In genomic region chr20:44702776-44703175, GRCh38 we compare ENCODE assay signal across 9 cellular contexts. TPM values are rescaled to one million over a fixed set of nuclear protein-coding genes. Genes with fewer than 3 reads are reported as not detected.
DNase-seq lines count a peak whose midpoint lies in the region; FAIRE-seq and TF ChIP-seq lines count a peak whose summit lies in the region.
"Had no signal": no experiment of that assay in that cellular context is flagged by ENCODE, and none has a peak within 500 bp of the region (broad histone marks: within the 10 kb centered on the region; RNA-seq: fewer than 3 reads in every experiment).

No MANE protein-coding gene starts in this region.

- H4K20me1 ChIP-seq in Loucy (ENCODE audit: insufficient read depth, low read length, poor library complexity, severe bottlenecking) = no peaks in the 10 kb centered on the region

- H3K4me3 Mint-ChIP-seq in CD4-positive, alpha-beta memory T cell = no peak overlapping the region
- H3K4me3 Mint-ChIP-seq: dendritic cell treated with granulocyte-macrophage colony-stimulating factor and Interleukin-4, amounts not matched to agents 40 ng/mL and 50 ng/mL, for 4 days had no signal

- POLR2A ChIA-PET in CD4-positive, alpha-beta memory T cell (lab: Charles Lee; ENCODE audit: partially characterized antibody) = no interaction called here

- WGBS in esophagus, 2 donors = 29 to 40% methylated on average over 9 of the region's 9 CpGs

- peaks cover 2% of the 10 kb centered on the region in 2 donors for H3K27me3 Mint-ChIP-seq in CD4-positive, alpha-beta memory T cell

- H3K4me1 Mint-ChIP-seq in CD4-positive, alpha-beta memory T cell = no peaks in the 10 kb centered on the region

- DNase-seq in ELR (ENCODE audit: low read depth) (peak; percentile 88), nucleus accumbens (lab: John Stamatoyannopoulos, UW) (peak in 55 of 56 donors; percentile 29 to 91 (median 82)), DMS53 (lab: John Stamatoyannopoulos, UW) (no peak), GM12892 (ENCODE audit: insufficient read length) (no peak)
- DNase-seq in CD4-positive, alpha-beta memory T cell = no peak
- no peak for DNase-seq in stimulated activated CD8-positive, alpha-beta memory T cell treated with anti-CD3 and anti-CD28 coated beads, Interleukin-4, amount 100 ng/mL, for 48 hours

- H3K36me3 Mint-ChIP-seq in CD4-positive, alpha-beta memory T cell = no peaks in the 10 kb centered on the region

- H3K27ac ChIP-seq in esophagus (ENCODE audit: low read depth in 2 of 2, low read length in 1 of 2) = peak overlapping the region; percentile 50 to 67
- H3K27ac ChIP-seq in CD4-positive, alpha-beta memory T cell (ENCODE audit: low read depth, low read length) = no peak overlapping the region

- H3K9ac ChIP-seq in Loucy (ENCODE audit: low read depth, low read length, poor library complexity, severe bottlenecking) = no peak overlapping the region

- peaks cover 26% of the 10 kb centered on the region for H3K4me1 ChIP-seq in Loucy (ENCODE audit: insufficient read depth, low read length, poor library complexity, severe bottlenecking)
- H3K4me1 ChIP-seq in esophagus (ENCODE audit: control insufficient read depth in 2 of 2, insufficient read depth in 2 of 2, low read length in 1 of 2) = peaks cover 2 to 4% of the 10 kb centered on the region in 2 donors
- H3K4me1 ChIP-seq in CD4-positive, alpha-beta memory T cell (ENCODE audit: insufficient read depth, low read length) = no peaks in the 10 kb centered on the region

- H3K9me3 Mint-ChIP-seq in CD4-positive, alpha-beta memory T cell = no peaks in the 10 kb centered on the region
- H3K9me3 Mint-ChIP-seq: dendritic cell treated with granulocyte-macrophage colony-stimulating factor and Interleukin-4, amounts not matched to agents 40 ng/mL and 50 ng/mL, for 4 days had no signal

- peak overlapping the region; percentile 58 for H3K4me2 ChIP-seq in Loucy (ENCODE audit: low read depth, low read length, poor library complexity, severe bottlenecking)

- no peaks in the 10 kb centered on the region for H3K9me2 ChIP-seq in Loucy (replicated peaks; ENCODE audit: low read depth, low read length)

- intact Hi-C loops in CD4-positive, alpha-beta memory T cell (cut with micrococcal nuclease) = no loop called here

- H3K27ac Mint-ChIP-seq in CD4-positive, alpha-beta memory T cell = no peak overlapping the region
- H3K27ac Mint-ChIP-seq: dendritic cell treated with granulocyte-macrophage colony-stimulating factor and Interleukin-4, amounts not matched to agents 40 ng/mL and 50 ng/mL, for 4 days had no signal

- H3K4me3 ChIP-seq in Loucy (ENCODE audit: low read length, poor library complexity, severe bottlenecking) = no peak overlapping the region
- H3K4me3 ChIP-seq in esophagus (ENCODE audit: low read depth in 1 of 2, low read length in 2 of 2) = no peak overlapping the region
- H3K4me3 ChIP-seq in CD4-positive, alpha-beta memory T cell (ENCODE audit: low read length in 2 of 2) = no peak overlapping the region

- H3K36me3 ChIP-seq in Loucy (ENCODE audit: insufficient read depth, low read length) = no peaks in the 10 kb centered on the region
- no peaks in the 10 kb centered on the region for H3K36me3 ChIP-seq in esophagus (ENCODE audit: control insufficient read depth in 2 of 2, insufficient read depth in 2 of 2, low read length in 1 of 2)
- H3K36me3 ChIP-seq in CD4-positive, alpha-beta memory T cell (ENCODE audit: insufficient read depth, low read length) = no peaks in the 10 kb centered on the region

- H2AFZ ChIP-seq in Loucy (ENCODE audit: low read length) = no peak overlapping the region

- no peak for FAIRE-seq in GM12892 (lab: Jason Lieb, UNC)

- H3K27me3 ChIP-seq in Loucy (ENCODE audit: insufficient read depth, low read length, poor library complexity, severe bottlenecking) (no peaks in the 10 kb centered on the region), esophagus (ENCODE audit: control insufficient read depth in 1 of 2, insufficient read depth in 2 of 2, low read length in 2 of 2) (no peaks in the 10 kb centered on the region)
- H3K27me3 ChIP-seq in CD4-positive, alpha-beta memory T cell (ENCODE audit: insufficient read depth, low read length) = peaks cover 5% of the 10 kb centered on the region

- H3F3A ChIP-seq in Loucy (ENCODE audit: low read depth) = no peaks in the 10 kb centered on the region

- CTCF ChIA-PET in CD4-positive, alpha-beta memory T cell (lab: Charles Lee; ENCODE audit: partially characterized antibody) = interaction anchor here (0.6 kb wide), 2 partner anchors 9 to 13 kb away, joined by 3 to 4 read pairs; partner anchors contain the start of gene CCN5

- TF ChIP-seq POLR2A in GM12892 (IDR thresholded peaks at IDR 0.05; ENCODE audit: low read depth, low read length) = no peak

- no peaks in the 10 kb centered on the region for H3K79me2 ChIP-seq in Loucy (ENCODE audit: insufficient read depth, low read length)

- H3K9me3 ChIP-seq in Loucy (ENCODE audit: insufficient read depth, low read depth, low read length) (no peaks in the 10 kb centered on the region), esophagus (ENCODE audit: control insufficient read depth in 2 of 2, insufficient read depth in 1 of 2, low read depth in 1 of 2, low read length in 1 of 2) (no peaks in the 10 kb centered on the region)
- no peaks in the 10 kb centered on the region for H3K9me3 ChIP-seq in CD4-positive, alpha-beta memory T cell (ENCODE audit: control insufficient read depth in 1 of 2, low read length in 2 of 2)

- no peak for TF ChIP-seq CTCF in Loucy (conservative IDR thresholded peaks at IDR 0.05; ENCODE audit: low read length)

RNA-seq across cellular contexts. Expression of gene CCN5, which starts 12.4 kb away (rescaled TPM):
- 10 to 100 TPM; 24.5 to 48.2 TPM for polyA plus RNA-seq in esophagus
- not detected for total RNA-seq in CD4-positive, alpha-beta memory T cell
- polyA plus RNA-seq in CD4-positive, alpha-beta memory T cell = not detected
- polyA plus RNA-seq in GM12892 (2012; ENCODE audit: missing spikeins) = not detected

RNA-seq across cellular contexts. Expression of gene KCNK15, which starts 42.9 kb away (rescaled TPM):
- polyA plus RNA-seq in esophagus = under 1 TPM; 0.12 to 0.76 TPM
- total RNA-seq in CD4-positive, alpha-beta memory T cell = not detected
- polyA plus RNA-seq in CD4-positive, alpha-beta memory T cell = not detected
- polyA plus RNA-seq in GM12892 (2012; ENCODE audit: missing spikeins) = not detected

RNA-seq across cellular contexts. Expression of gene ADA, which starts 51.3 kb away (rescaled TPM):
- polyA plus RNA-seq in esophagus = 1 to 10 TPM; 5.6 to 8.8 TPM
- 10 to 100 TPM; 28.4 to 31.0 TPM for total RNA-seq in CD4-positive, alpha-beta memory T cell
- 10 to 100 TPM; 48.6 to 64.3 TPM for polyA plus RNA-seq in CD4-positive, alpha-beta memory T cell
- polyA plus RNA-seq in GM12892 (2012; ENCODE audit: missing spikeins) = 52.1 TPM

Comparison
In these comparisons a context has a peak if more than half of its experiments do, and no peak if none do; other contexts are left out.
1. DNase-seq: peak in ELR (single experiment) and nucleus accumbens (55 of 56); none in CD4-positive, alpha-beta memory T cell (0 of 5), DMS53 (single experiment), GM12892 (single experiment) and stimulated activated CD8-positive, alpha-beta memory T cell treated with anti-CD3 and anti-CD28 coated beads, Interleukin-4, amount 100 ng/mL, for 48 hours (single experiment).
2. RNA of gene CCN5, which starts 12.4 kb away (polyA plus RNA-seq): 24.5 to 48.2 TPM in esophagus; not detected in CD4-positive, alpha-beta memory T cell; every median in the first group is over 10 times any median in the second.
3. RNA of gene ADA, which starts 51.3 kb away (polyA plus RNA-seq): 48.6 to 64.3 TPM in CD4-positive, alpha-beta memory T cell; 5.6 to 8.8 TPM in esophagus; every median in the first group is over 4 times any median in the second.